In genomic region chr15:69758291-69758771, GRCh38 we compare ENCODE assay signal across 1 cellular context.
TF ChIP-seq lines count a peak whose summit lies in the region.

No MANE protein-coding gene starts in this region.

TF ChIP-seq in IMR-90, 13 proteins besides CTCF, POLR2A, EP300 and RAD21 (continued from another document):
- no peak for TF ChIP-seq USF2 (IDR thresholded peaks at IDR 0.05; ENCODE audit: low read depth, low read length)
- TF ChIP-seq FOS (IDR thresholded peaks at IDR 0.05; ENCODE audit: low read depth, low read length), result no peak
- TF ChIP-seq ELK1 (IDR thresholded peaks at IDR 0.05; ENCODE audit: borderline replicate concordance, low read depth, low read length), result no peak
